Comparison of ENCODE assay signal across 32 cellular contexts in the genomic region with DNA sequence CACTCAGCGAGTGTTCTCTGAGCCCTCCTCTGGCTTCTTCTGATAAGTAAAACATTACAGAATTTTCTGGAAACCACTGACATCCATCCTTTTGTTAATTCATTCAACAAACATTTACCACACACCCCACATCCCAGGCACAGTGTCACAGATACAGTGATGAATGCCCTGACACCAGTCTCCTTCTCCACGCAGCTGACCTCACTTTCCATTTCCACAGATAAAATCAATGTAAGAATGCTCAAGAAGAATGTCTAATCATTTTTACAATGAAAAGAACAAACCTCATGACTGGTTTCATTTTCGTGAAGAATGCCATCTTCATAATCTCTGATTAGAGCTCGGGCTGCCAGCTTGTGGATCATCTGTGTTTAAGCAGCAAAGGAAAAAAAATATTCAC.
"Had no signal": no experiment of that assay in that cellular context is flagged by ENCODE, and none has a peak within 500 bp of the region (broad histone marks: within the 10 kb centered on the region; RNA-seq: fewer than 3 reads in every experiment).

No MANE protein-coding gene starts in this region.

- H3K9me3 ChIP-seq: body of pancreas, colonic mucosa had no signal

- FAIRE-seq: frontal cortex had no signal

- H3K27me3 ChIP-seq: body of pancreas, colonic mucosa, dorsolateral prefrontal cortex had no signal

- H3K4me1 ChIP-seq: body of pancreas, colonic mucosa had no signal

- H3K9me3 Mint-ChIP-seq: activated B cell treated with CpG ODN at 0.5 μM for 24 hours; activated CD8-positive, alpha-beta T cell treated with anti-CD3 and anti-CD28 coated beads for 36 hours; activated T-helper 17 cell treated with anti-CD3 and anti-CD28 coated beads, Interleukin-2, amount 50 U/mL, for 72 hours; T-cell; T-helper 1 cell treated with Interleukin-12 subunit alpha and Interleukin-12 subunit beta and Interleukin-4 antibody, amounts not matched to agents 30 μg/mL and 1 μg/mL, for 36 hours had no signal

- H3K4me1 Mint-ChIP-seq: activated B cell treated with CpG ODN at 0.5 μM for 24 hours, endodermal cell, T-cell had no signal

- H3K27ac Mint-ChIP-seq: activated B cell treated with CpG ODN at 0.5 μM for 24 hours; activated CD8-positive, alpha-beta T cell treated with anti-CD3 and anti-CD28 coated beads for 36 hours; activated naive CD8-positive, alpha-beta T cell; endodermal cell; T-cell; T-helper 1 cell treated with Interleukin-12 subunit alpha and Interleukin-12 subunit beta and Interleukin-4 antibody, amounts not matched to agents 30 μg/mL and 1 μg/mL, for 36 hours had no signal

- DNase-seq: activated B cell treated with CpG ODN at 0.5 μM for 24 hours; activated CD4-positive, alpha-beta T cell treated with anti-CD3 and anti-CD28 coated beads for 48 hours; activated CD4-positive, alpha-beta T cell treated with anti-CD3 and anti-CD28 coated beads, Interleukin-2, amount 50 U/mL, for 1 hour; activated CD4-positive, alpha-beta T cell treated with anti-CD3 and anti-CD28 coated beads, Interleukin-2, amount 50 U/mL, for 48 hours; activated CD8-positive, alpha-beta memory T cell treated with anti-CD3 and anti-CD28 coated beads for 24 hours; activated CD8-positive, alpha-beta T cell treated with anti-CD3 and anti-CD28 coated beads for 36 hours; activated effector memory CD4-positive, alpha-beta T cell treated with Interleukin-2 at 50 U/mL for 16 hours; activated gamma-delta T cell treated with Interleukin-2 at 50 U/mL for 16 hours; activated naive CD4-positive, alpha-beta T cell treated with anti-CD3 and anti-CD28 coated beads, Interleukin-2, amount 50 U/mL, for 16 hours; activated naive CD4-positive, alpha-beta T cell treated with Interleukin-2 at 50 U/mL for 16 hours; activated T-cell treated with anti-CD3 and anti-CD28 coated beads, Interleukin-2, amount 50 U/mL, for 48 hours; amniotic stem cell; anterior cingulate cortex; body of pancreas; caudate nucleus; cerebellar nuclear complex; colonic mucosa; dorsolateral prefrontal cortex; effector memory CD4-positive, alpha-beta T cell; endodermal cell; foreskin fibroblast; head of caudate nucleus; SW 1271; T-cell; T1000; WERI-Rb-1 had no signal

- H3K27me3 Mint-ChIP-seq: activated B cell treated with CpG ODN at 0.5 μM for 24 hours; activated CD8-positive, alpha-beta T cell treated with anti-CD3 and anti-CD28 coated beads for 36 hours; activated naive CD8-positive, alpha-beta T cell; activated T-helper 17 cell treated with anti-CD3 and anti-CD28 coated beads, Interleukin-2, amount 50 U/mL, for 72 hours; T-cell had no signal

- ATAC-seq: activated CD4-positive, CD25-positive, alpha-beta regulatory T cell treated with anti-CD3 and anti-CD28 coated beads, Interleukin-2, amount 50 U/mL, for 24 hours; activated CD8-positive, alpha-beta T cell treated with anti-CD3 and anti-CD28 coated beads for 36 hours; activated T-helper 17 cell treated with anti-CD3 and anti-CD28 coated beads, Interleukin-2, amount 50 U/mL, for 72 hours; body of pancreas; esophagus mucosa; T-cell had no signal

- H3K4me3 Mint-ChIP-seq: activated B cell treated with CpG ODN at 0.5 μM for 24 hours; activated CD8-positive, alpha-beta T cell treated with anti-CD3 and anti-CD28 coated beads for 36 hours; activated naive CD8-positive, alpha-beta T cell; activated T-helper 17 cell treated with anti-CD3 and anti-CD28 coated beads, Interleukin-2, amount 50 U/mL, for 72 hours; endodermal cell; T-cell; T-helper 1 cell treated with Interleukin-12 subunit alpha and Interleukin-12 subunit beta and Interleukin-4 antibody, amounts not matched to agents 30 μg/mL and 1 μg/mL, for 36 hours had no signal

- H3K27ac ChIP-seq: body of pancreas, colonic mucosa, dorsolateral prefrontal cortex, WERI-Rb-1 had no signal

- H3K4me3 ChIP-seq: body of pancreas, colonic mucosa, dorsolateral prefrontal cortex had no signal
